ENCODE assay signal across 8 cellular contexts in genomic region chr3:113019182-113020137, GRCh38. TPM values are rescaled to one million over a fixed set of nuclear protein-coding genes. Genes with fewer than 3 reads are reported as not detected.
DNase-seq lines count a peak whose midpoint lies in the region; ATAC-seq and TF ChIP-seq lines count a peak whose summit lies in the region.

No MANE protein-coding gene starts in this region.

- intact Hi-C loops in vagina (cut with DNase I): no loop called here

- H3K4me3 ChIP-seq in astrocyte of the cerebellum (ENCODE audit: low read depth, low read length): peak overlapping the region; percentile 87
- peak overlapping the region; percentile 77 to 81 for H3K4me3 ChIP-seq in vagina

- peak; percentile 92 for TF ChIP-seq POLR2A in GM18505 (IDR thresholded peaks at IDR 0.05; ENCODE audit: borderline replicate concordance, extremely low read depth, insufficient read depth, insufficient read length)
- peak in 1 of 2 donors; percentile 37 for TF ChIP-seq POLR2A in vagina (IDR thresholded peaks at IDR 0.05)

- peaks cover 29% of the 10 kb centered on the region for H3K4me1 Mint-ChIP-seq in T-helper 2 cell treated with Interferon-gamma antibody and Interleukin-4, amounts not matched to agents 5 μg/mL and 100 μg/mL, for 36 hours (ENCODE audit: low read depth)

- peaks cover 0 to 10% of the 10 kb centered on the region in 2 donors for H3K36me3 ChIP-seq in vagina

- H3K27ac Mint-ChIP-seq in T-helper 2 cell treated with Interferon-gamma antibody and Interleukin-4, amounts not matched to agents 5 μg/mL and 100 μg/mL, for 36 hours: peak overlapping the region; percentile 88

- TF ChIP-seq CTCF in astrocyte of the cerebellum (IDR thresholded peaks at IDR 0.05; ENCODE audit: low read depth, low read length, missing control alignments): no peak
- no peak for TF ChIP-seq CTCF in vagina (IDR thresholded peaks at IDR 0.05)

- H3K9me3 Mint-ChIP-seq in T-helper 2 cell treated with Interferon-gamma antibody and Interleukin-4, amounts not matched to agents 5 μg/mL and 100 μg/mL, for 36 hours: no peaks in the 10 kb centered on the region

- in situ Hi-C loops in astrocyte of the cerebellum (cut with HindIII; ENCODE audit: low sequenced_read_pairs): no loop called here

- DNase-seq in NCI-H187 treated with DMSO at 0.1 percent for 48 hours (lab: John Stamatoyannopoulos, UW): peak; percentile 35
- peak; percentile 84 for DNase-seq in T-helper 2 cell treated with Interferon-gamma antibody and Interleukin-4, amounts not matched to agents 5 μg/mL and 100 μg/mL, for 36 hours (ENCODE audit: low spot score)
- DNase-seq in astrocyte of the cerebellum (ENCODE audit: low read depth): peak; percentile 78
- peak; percentile 89 for DNase-seq in hepatic stellate cell (ENCODE audit: low spot score)
- DNase-seq in putamen (ENCODE audit: low spot score): peak; percentile 94
- DNase-seq in vagina (ENCODE audit: extremely low spot score in 2 of 2): peak in 1 of 2 donors; percentile 92

- peak overlapping the region; percentile 88 for H3K4me3 Mint-ChIP-seq in T-helper 2 cell treated with Interferon-gamma antibody and Interleukin-4, amounts not matched to agents 5 μg/mL and 100 μg/mL, for 36 hours

- no peaks in the 10 kb centered on the region for H3K27me3 ChIP-seq in vagina

- H3K36me3 Mint-ChIP-seq in T-helper 2 cell treated with Interferon-gamma antibody and Interleukin-4, amounts not matched to agents 5 μg/mL and 100 μg/mL, for 36 hours (ENCODE audit: low read depth): peaks cover 21% of the 10 kb centered on the region

- H3K27me3 Mint-ChIP-seq in T-helper 2 cell treated with Interferon-gamma antibody and Interleukin-4, amounts not matched to agents 5 μg/mL and 100 μg/mL, for 36 hours (ENCODE audit: low read depth): no peaks in the 10 kb centered on the region

- no peaks in the 10 kb centered on the region for H3K9me3 ChIP-seq in vagina

- peaks cover 27% of the 10 kb centered on the region for H3K4me1 ChIP-seq in vagina

- ATAC-seq in GM18505 (IDR thresholded peaks at IDR 0.05; ENCODE audit: unreplicated experiment) (peak; percentile 93), HG02970 (IDR thresholded peaks at IDR 0.05; ENCODE audit: low FRiP score, unreplicated experiment) (peak; percentile 82)

- H3K27ac ChIP-seq in vagina: peak overlapping the region; percentile 87

RNA-seq across cellular contexts. Expression of gene GTPBP8, which starts 28.7 kb away (rescaled TPM):
- total RNA-seq in vagina: 19.2 TPM

RNA-seq across cellular contexts. Expression of gene CD200R1, which starts 44.6 kb away (rescaled TPM):
- total RNA-seq in vagina: 0.49 TPM
